ENCODE assay signal across 9 cellular contexts in genomic region chr11:121591405-121592033, GRCh38.
A peak's percentile ranks its signal among the peaks of the same experiment; 100 is the strongest.
DNase-seq lines count a peak whose midpoint lies in the region; ATAC-seq and TF ChIP-seq lines count a peak whose summit lies in the region.
"Had no signal": no experiment of that assay in that cellular context is flagged by ENCODE, and none has a peak within 500 bp of the region (broad histone marks: within the 10 kb centered on the region; RNA-seq: fewer than 3 reads in every experiment).

No MANE protein-coding gene starts in this region.

- H3K27me3 ChIP-seq in CD4-positive, CD25-positive, alpha-beta regulatory T cell (ENCODE audit: control insufficient read depth, insufficient read depth, low read length), result no peaks in the 10 kb centered on the region
- no peaks in the 10 kb centered on the region for H3K27me3 ChIP-seq in H9 (ENCODE audit: insufficient read depth, low read length)
- H3K27me3 ChIP-seq in WERI-Rb-1 (ENCODE audit: insufficient read depth, low read depth, severe bottlenecking), result no peaks in the 10 kb centered on the region

- no peak overlapping the region for H2BK15ac ChIP-seq in H9 (ENCODE audit: low read depth, low read length)

- no peaks in the 10 kb centered on the region for H3K9me3 Mint-ChIP-seq in CD4-positive, CD25-positive, alpha-beta regulatory T cell
- H3K9me3 Mint-ChIP-seq in H9 (no peaks in the 10 kb centered on the region), MCF 10A (ENCODE audit: unreplicated experiment) (no peaks in the 10 kb centered on the region)
- H3K9me3 Mint-ChIP-seq: IgD-negative memory B cell had no signal

- ATAC-seq in CD4-positive, CD25-positive, alpha-beta regulatory T cell (ENCODE audit: low read depth in 2 of 2), result peak; percentile 69 to 76
- ATAC-seq in HG02623 (IDR thresholded peaks at IDR 0.05; ENCODE audit: unreplicated experiment), result no peak

- DNase-seq in CD4-positive, CD25-positive, alpha-beta regulatory T cell, result peak; percentile 50 to 83 (median 77)
- DNase-seq in H9, result peak; percentile 65
- DNase-seq in NCI-H2107 treated with DMSO at 0.1 percent for 48 hours (lab: John Stamatoyannopoulos, UW; ENCODE audit: unreplicated experiment), result peak; percentile 64
- peak; percentile 69 for DNase-seq in WERI-Rb-1
- peak; percentile 80 for DNase-seq in MCF 10A (ENCODE audit: unreplicated experiment)
- peak; percentile 94 for DNase-seq in inferior parietal cortex (ENCODE audit: extremely low spot score)
- DNase-seq in stimulated activated CD4-positive, alpha-beta T cell treated with anti-CD3 and anti-CD28 coated beads, Interleukin-1b, Interleukin-23, amount 100 ng/mL, for 24 hours (ENCODE audit: low read depth in 4 of 4, low spot score in 1 of 4), result peak; percentile 47 to 62 (median 52)

- no CpG with 5 or more reads among the region's 3 CpGs for WGBS in H9 (ENCODE audit: extremely low coverage, insufficient read length, low lambda C conversion rate)

- intact Hi-C loops in MCF 10A (cut with micrococcal nuclease), result loop anchor here (1.0 to 5.0 kb wide), 7 partner anchors 63 to 1254 kb away; partner anchors contain the start of genes ARHGEF12, SORL1 and SORL1-AS1

- H2AFZ ChIP-seq in H9 (ENCODE audit: low read length), result no peak overlapping the region

- H3K27me3 Mint-ChIP-seq in CD4-positive, CD25-positive, alpha-beta regulatory T cell, result no peaks in the 10 kb centered on the region
- H3K27me3 Mint-ChIP-seq in H9 (ENCODE audit: low read depth) (no peaks in the 10 kb centered on the region), MCF 10A (ENCODE audit: insufficient read depth, unreplicated experiment) (no peaks in the 10 kb centered on the region)

- no peak overlapping the region for H4K8ac ChIP-seq in H9 (replicated peaks; ENCODE audit: insufficient read length, low read depth, low read length)

- H3K23ac ChIP-seq in H9 (ENCODE audit: insufficient read length, low read depth, low read length), result no peak overlapping the region

- no peaks in the 10 kb centered on the region for H4K20me1 ChIP-seq in H9 (ENCODE audit: control insufficient read depth, insufficient read depth, insufficient read length)

- H3K79me2 ChIP-seq in H9 (ENCODE audit: insufficient read depth, low read length), result no peaks in the 10 kb centered on the region

- no peak overlapping the region for H3K14ac ChIP-seq in H9 (ENCODE audit: insufficient read depth, low read length)

- POLR2A ChIA-PET in MCF 10A (lab: Yijun Ruan, JAX), result interaction anchor here (0.7 to 1.8 kb wide), 5 partner anchors 40 to 911 kb away, joined by 3 to 5 read pairs (median 3); no protein-coding TSS in a partner anchor

- H3K4me2 ChIP-seq in H9 (ENCODE audit: insufficient read depth, insufficient read length, low read length), result no peak overlapping the region

- H3K36me3 ChIP-seq in CD4-positive, CD25-positive, alpha-beta regulatory T cell (ENCODE audit: control insufficient read depth, insufficient read depth, low read length), result peaks cover 99% of the 10 kb centered on the region
- no peaks in the 10 kb centered on the region for H3K36me3 ChIP-seq in WERI-Rb-1

- H2BK20ac ChIP-seq in H9 (ENCODE audit: low read depth, low read length, poor library complexity, severe bottlenecking), result no peak overlapping the region

- peaks cover 80% of the 10 kb centered on the region for H3K36me3 Mint-ChIP-seq in CD4-positive, CD25-positive, alpha-beta regulatory T cell
- H3K36me3 Mint-ChIP-seq in H9 (ENCODE audit: insufficient read depth in 1 of 3, low read depth in 3 of 3) (peaks cover 40 to 88% (median 88%) of the 10 kb centered on the region in 3 experiments; a peak in 6 of 7 replicates), MCF 10A (ENCODE audit: insufficient read depth, unreplicated experiment) (peaks cover 6% of the 10 kb centered on the region)
- H3K36me3 Mint-ChIP-seq: IgD-negative memory B cell had no signal

- H3K23me2 ChIP-seq in H9 (ENCODE audit: insufficient read length, low read depth, low read length, poor library complexity, severe bottlenecking), result no peaks in the 10 kb centered on the region

- peaks cover 3 to 17% (median 5%) of the 10 kb centered on the region in 4 donors for H3K4me1 Mint-ChIP-seq in CD4-positive, CD25-positive, alpha-beta regulatory T cell
- H3K4me1 Mint-ChIP-seq in H9 (peaks cover 7 to 10% of the 10 kb centered on the region in 2 experiments), MCF 10A (ENCODE audit: insufficient read depth, unreplicated experiment) (peaks cover 24% of the 10 kb centered on the region)

- H3K56ac ChIP-seq in H9 (ENCODE audit: insufficient read length, low read depth, low read length), result no peak overlapping the region

- H3K4me3 ChIP-seq in CD4-positive, CD25-positive, alpha-beta regulatory T cell (ENCODE audit: low read depth, low read length), result no peak overlapping the region
- no peak overlapping the region for H3K4me3 ChIP-seq in WERI-Rb-1 (ENCODE audit: low read depth, low read length)

- H2BK120ac ChIP-seq in H9 (ENCODE audit: low read depth, low read length, poor library complexity, severe bottlenecking), result no peak overlapping the region

- no peak overlapping the region for H2BK12ac ChIP-seq in H9 (ENCODE audit: insufficient read length, low read depth, low read length)

- no peaks in the 10 kb centered on the region for H3K9me3 ChIP-seq in CD4-positive, CD25-positive, alpha-beta regulatory T cell (ENCODE audit: control insufficient read depth in 2 of 2, low read length in 2 of 2)
- H3K9me3 ChIP-seq in H9 (ENCODE audit: control insufficient read depth, low read depth, low read length), result no peaks in the 10 kb centered on the region
- H3K9me3 ChIP-seq in WERI-Rb-1 (ENCODE audit: severe bottlenecking), result no peaks in the 10 kb centered on the region

- H2AK5ac ChIP-seq in H9 (ENCODE audit: insufficient read length, low read length), result no peak overlapping the region

- H4K5ac ChIP-seq in H9 (ENCODE audit: insufficient read length, low read depth, low read length), result no peak overlapping the region

- no peak overlapping the region for H3K27ac ChIP-seq in CD4-positive, CD25-positive, alpha-beta regulatory T cell (ENCODE audit: insufficient read depth, low read length, poor library complexity, severe bottlenecking)
- H3K27ac ChIP-seq in H9 (ENCODE audit: insufficient read length, low read depth, low read length), result no peak overlapping the region
- H3K27ac ChIP-seq in WERI-Rb-1, result no peak overlapping the region

- CTCF ChIA-PET in MCF 10A (lab: Yijun Ruan, JAX), result interaction anchor here (0.6 to 5.7 kb wide), 19 partner anchors 17 to 894 kb away, joined by 3 to 67 read pairs (median 3); no protein-coding TSS in a partner anchor

- no TSS peak for BruUV-seq in MCF 10A (replicated peaks; lab: Mats Ljungman, UMichigan)

- H3K79me1 ChIP-seq in H9 (ENCODE audit: insufficient read depth, low read depth, low read length, poor library complexity, severe bottlenecking), result peaks cover 3% of the 10 kb centered on the region

- no peak overlapping the region for H3T11ph ChIP-seq in H9 (ENCODE audit: low read length)

- H3K9ac ChIP-seq in H9 (ENCODE audit: extremely low read depth, insufficient read length, low read length), result no peak overlapping the region

- H3K18ac ChIP-seq in H9 (ENCODE audit: insufficient read length, low read depth, low read length), result no peak overlapping the region

- no peaks in the 10 kb centered on the region for H3K4me1 ChIP-seq in CD4-positive, CD25-positive, alpha-beta regulatory T cell (ENCODE audit: control insufficient read depth, insufficient read depth, low read length, poor library complexity, severe bottlenecking)
- H3K4me1 ChIP-seq in H9 (ENCODE audit: insufficient read depth, low read length), result no peaks in the 10 kb centered on the region

- H3K4me3 Mint-ChIP-seq in CD4-positive, CD25-positive, alpha-beta regulatory T cell, result no peak overlapping the region
- H3K4me3 Mint-ChIP-seq in H9 (no peak overlapping the region), MCF 10A (ENCODE audit: unreplicated experiment) (no peak overlapping the region)

- no peak overlapping the region for H3K4ac ChIP-seq in H9 (ENCODE audit: low read depth, low read length)

- no peak overlapping the region for H2BK5ac ChIP-seq in H9 (ENCODE audit: insufficient read length, low read length)

- H3K27ac Mint-ChIP-seq in CD4-positive, CD25-positive, alpha-beta regulatory T cell, result peak overlapping the region in 2 of 3 donors; percentile 73 to 77
- H3K27ac Mint-ChIP-seq in H9, result peak overlapping the region in 1 of 3 experiments; percentile 74; a peak in 1 of 7 replicates
- H3K27ac Mint-ChIP-seq in MCF 10A (ENCODE audit: low read depth, unreplicated experiment), result no peak overlapping the region

- no peak overlapping the region for H4K91ac ChIP-seq in H9 (ENCODE audit: insufficient read length, low read depth, low read length)

- TF ChIP-seq CTCF in H9 (conservative IDR thresholded peaks at IDR 0.05), result peak; percentile 93
- TF ChIP-seq CTCF in WERI-Rb-1 (IDR thresholded peaks at IDR 0.05; ENCODE audit: low read depth, low read length), result peak; percentile 78
- TF ChIP-seq CTCF in MCF 10A (IDR thresholded peaks at IDR 0.05; ENCODE audit: unreplicated experiment), result peak; percentile 86
